ENCODE assay signal across 18 cellular contexts in genomic region chr1:56537660-56538059, GRCh38. TPM values are rescaled to one million over a fixed set of nuclear protein-coding genes. Genes with fewer than 3 reads are reported as not detected.
"Had no signal": no experiment of that assay in that cellular context is flagged by ENCODE, and none has a peak within 500 bp of the region (broad histone marks: within the 10 kb centered on the region; RNA-seq: fewer than 3 reads in every experiment).

No MANE protein-coding gene starts in this region.

- ATAC-seq: esophagus mucosa; gastrocnemius medialis; psoas muscle; sciatic nerve; stimulated activated naive CD8-positive, alpha-beta T cell treated with anti-CD3 and anti-CD28 coated beads, Interleukin-15, amount 100 ng/mL, for 72 hours had no signal

- H3K36me3 ChIP-seq: gastrocnemius medialis had no signal

- H3K27ac ChIP-seq: testis had no signal

- H3K27me3 ChIP-seq: gastrocnemius medialis, testis had no signal

- H3K9me3 ChIP-seq: gastrocnemius medialis, psoas muscle, testis had no signal

- H3K4me1 ChIP-seq: testis had no signal

- H3K4me3 ChIP-seq: gastrocnemius medialis, psoas muscle, smooth muscle cell, testis had no signal

- DNase-seq: activated B cell treated with CpG ODN at 0.5 μM for 24 hours; activated CD4-positive, alpha-beta memory T cell treated with anti-CD3 and anti-CD28 coated beads for 36 hours; activated CD4-positive, alpha-beta T cell treated with anti-CD3 and anti-CD28 coated beads for 4 hours; activated naive CD8-positive, alpha-beta T cell treated with anti-CD3 and anti-CD28 coated beads for 36 hours; activated T-cell treated with anti-CD3 and anti-CD28 coated beads for 4 hours; amniotic stem cell; cortex of kidney; gastrocnemius medialis; head of caudate nucleus; mammary epithelial cell; psoas muscle; stimulated activated CD4-positive, alpha-beta T cell treated with anti-CD3 and anti-CD28 coated beads, Interleukin-4, amount 100 ng/mL, for 1 hour; stimulated activated naive CD8-positive, alpha-beta T cell treated with anti-CD3 and anti-CD28 coated beads, Interleukin-15, amount 100 ng/mL, for 72 hours; testis had no signal

RNA-seq across cellular contexts. Expression of gene PLPP3, which starts 41.7 kb away (rescaled TPM):
- total RNA-seq: activated CD4-positive, alpha-beta memory T cell treated with anti-CD3 and anti-CD28 coated beads for 36 hours; activated naive CD8-positive, alpha-beta T cell treated with anti-CD3 and anti-CD28 coated beads for 36 hours; activated T-helper 1 cell treated with anti-CD3 and anti-CD28 coated beads, Interleukin-12 subunit alpha, Interleukin-12 subunit beta, Interleukin-2, Interleukin-4 antibody, amounts not matched to agents 30 ng/mL and 10 ng/mL and 1 ng/mL, durations not matched to agents 14 hours and 24 hours and 36 hours had no signal
